In genomic region chr18:8783994-8784530, GRCh38 we compare ENCODE assay signal across 29 cellular contexts.
"Had no signal": no experiment of that assay in that cellular context is flagged by ENCODE, and none has a peak within 500 bp of the region (broad histone marks: within the 10 kb centered on the region; RNA-seq: fewer than 3 reads in every experiment).

No MANE protein-coding gene starts in this region.

- H3K4me3 Mint-ChIP-seq: mesothelial cell of epicardium; naive B cell; natural killer cell treated with Interleukin-12 subunit alpha and Interleukin-12 subunit beta and Interleukin-15 and Interleukin-18, amount 100 ng/mL, for 72 hours; neural crest cell; type B pancreatic cell had no signal

- DNase-seq: effector CD4-positive, alpha-beta T cell; foreskin fibroblast; heart right ventricle; hypothalamus; kidney; mesenchymal stem cell; mucosa of descending colon; naive B cell; stimulated activated CD4-positive, alpha-beta T cell treated with anti-CD3 and anti-CD28 coated beads, Interleukin-12 subunit alpha, Interleukin-12 subunit beta, amount 100 ng/mL, for 4 hours; stimulated activated CD4-positive, alpha-beta T cell treated with anti-CD3 and anti-CD28 coated beads, Interleukin-1b, Interleukin-23, amount 100 ng/mL, for 48 hours; stimulated activated CD4-positive, alpha-beta T cell treated with anti-CD3 and anti-CD28 coated beads, Interleukin-4, amount 100 ng/mL, for 1 hour; stimulated activated CD8-positive, alpha-beta memory T cell treated with anti-CD3 and anti-CD28 coated beads, Interleukin-4, amount 100 ng/mL, for 48 hours; stimulated activated naive CD4-positive, alpha-beta T cell treated with Interleukin-2 at 50 U/mL for 16 hours; stomach; tibial artery had no signal

- H3K4me2 ChIP-seq: smooth muscle cell had no signal

- H3K4me3 ChIP-seq: gastroesophageal sphincter, heart right ventricle, lung, mucosa of descending colon, prostate gland, right atrium auricular region, smooth muscle cell, stomach, tibial artery had no signal

- H3K36me3 ChIP-seq: prostate gland, right atrium auricular region had no signal

- H3K27me3 ChIP-seq: dorsolateral prefrontal cortex, gastroesophageal sphincter, heart right ventricle, right atrium auricular region, stomach, tibial artery had no signal

- H3K36me3 Mint-ChIP-seq: natural killer cell treated with Interleukin-12 subunit alpha and Interleukin-12 subunit beta and Interleukin-15 and Interleukin-18, amount 100 ng/mL, for 72 hours had no signal

- H3K4me1 ChIP-seq: heart right ventricle, prostate gland, right atrium auricular region, tibial artery had no signal

- H3K27ac Mint-ChIP-seq: mesothelial cell of epicardium; natural killer cell treated with Interleukin-12 subunit alpha and Interleukin-12 subunit beta and Interleukin-15 and Interleukin-18, amount 100 ng/mL, for 72 hours; type B pancreatic cell had no signal

- H3K27me3 Mint-ChIP-seq: naive B cell, type B pancreatic cell had no signal

- ATAC-seq: esophagus mucosa; gastroesophageal sphincter; heart right ventricle; left lobe of liver; mucosa of descending colon; natural killer cell treated with Interleukin-12 subunit alpha and Interleukin-12 subunit beta and Interleukin-15 and Interleukin-18, amount 100 ng/mL, for 72 hours; sciatic nerve had no signal

- H3K27ac ChIP-seq: epithelial cell of prostate, gastroesophageal sphincter, heart right ventricle, prostate gland, right atrium auricular region, stomach, tibial artery had no signal

- H3K9me3 ChIP-seq: gastroesophageal sphincter, heart right ventricle, mucosa of descending colon, prostate gland, right atrium auricular region, stomach, tibial artery had no signal

- H3K9me3 Mint-ChIP-seq: mesothelial cell of epicardium; naive B cell; natural killer cell treated with Interleukin-12 subunit alpha and Interleukin-12 subunit beta and Interleukin-15 and Interleukin-18, amount 100 ng/mL, for 72 hours; neural crest cell; type B pancreatic cell had no signal
